22 cellular contexts compared by ENCODE assay signal in the genomic region with DNA sequence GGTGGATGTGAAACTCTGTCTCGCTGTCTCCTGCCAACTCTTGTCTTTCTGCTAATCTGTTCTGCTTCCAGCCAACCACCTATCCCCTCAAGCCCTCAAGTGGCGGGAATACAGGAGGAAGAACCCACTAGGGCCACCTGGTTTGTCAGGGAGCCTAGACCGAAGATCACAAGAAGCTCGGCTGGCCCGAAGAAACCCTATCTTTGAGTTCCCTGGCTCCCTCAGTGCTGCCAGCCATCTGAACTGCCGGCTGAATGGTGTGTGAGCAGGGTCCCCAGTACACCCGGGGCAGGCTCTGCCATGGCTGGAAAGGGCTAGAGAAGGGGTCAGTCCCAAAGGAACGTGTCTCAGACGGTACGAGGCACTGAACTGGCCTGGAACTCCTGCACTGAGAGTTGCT.
"Had no signal": no experiment of that assay in that cellular context is flagged by ENCODE, and none has a peak within 500 bp of the region (broad histone marks: within the 10 kb centered on the region; RNA-seq: fewer than 3 reads in every experiment).

No MANE protein-coding gene starts in this region.

- H3K4me1 Mint-ChIP-seq: neural crest cell had no signal

- H3K27ac Mint-ChIP-seq: activated naive CD8-positive, alpha-beta T cell; activated T-helper 2 cell treated with anti-CD3 and anti-CD28 coated beads, Interferon-gamma antibody, Interleukin-2, Interleukin-4, amounts not matched to agents 10 μg/mL and 5 μg/mL and 100 μg/mL, durations not matched to agents 14 hours and 24 hours and 36 hours; naive thymus-derived CD4-positive, alpha-beta T cell; stimulated activated naive CD8-positive, alpha-beta T cell treated with anti-CD3 and anti-CD28 coated beads, Interleukin-15, Interleukin-2, amounts not matched to agents 100 ng/mL and 50 ng/mL, for 24 hours had no signal

- H3K36me3 ChIP-seq: uterus had no signal

- H3K9me3 Mint-ChIP-seq: activated T-cell treated with anti-CD3 and anti-CD28 coated beads, Interleukin-2, amount 50 U/mL, for 4 hours; activated T-helper 2 cell treated with anti-CD3 and anti-CD28 coated beads, Interferon-gamma antibody, Interleukin-2, Interleukin-4, amounts not matched to agents 10 μg/mL and 5 μg/mL and 100 μg/mL, durations not matched to agents 14 hours and 24 hours and 36 hours; naive thymus-derived CD4-positive, alpha-beta T cell; neural crest cell; stimulated activated naive CD8-positive, alpha-beta T cell treated with anti-CD3 and anti-CD28 coated beads, Interleukin-15, Interleukin-2, amounts not matched to agents 100 ng/mL and 50 ng/mL, for 24 hours had no signal

- FAIRE-seq: bronchial epithelial cell, TTC549 had no signal

- H3K9me3 ChIP-seq: left lung, uterus had no signal

- H3K27ac ChIP-seq: left lung, uterus had no signal

- H3K4me3 Mint-ChIP-seq: activated naive CD8-positive, alpha-beta T cell; activated T-cell treated with anti-CD3 and anti-CD28 coated beads, Interleukin-2, amount 50 U/mL, for 4 hours; naive thymus-derived CD4-positive, alpha-beta T cell; neural crest cell; stimulated activated naive CD8-positive, alpha-beta T cell treated with anti-CD3 and anti-CD28 coated beads, Interleukin-15, Interleukin-2, amounts not matched to agents 100 ng/mL and 50 ng/mL, for 24 hours had no signal

- H3K4me3 ChIP-seq: left lung, lung, uterus had no signal

- ATAC-seq: activated T-cell treated with anti-CD3 and anti-CD28 coated beads, Interleukin-2, amount 50 U/mL, for 4 hours; left lung; naive thymus-derived CD4-positive, alpha-beta T cell; right cardiac atrium had no signal

- H3K36me3 Mint-ChIP-seq: activated naive CD8-positive, alpha-beta T cell had no signal

- DNase-seq: activated CD4-positive, alpha-beta T cell treated with anti-CD3 and anti-CD28 coated beads for 1 hour; activated CD4-positive, alpha-beta T cell treated with anti-CD3 and anti-CD28 coated beads, Interleukin-2, amount 50 U/mL, for 4 hours; activated CD8-positive, alpha-beta memory T cell treated with anti-CD3 and anti-CD28 coated beads, Interleukin-2, amount 50 U/mL, for 48 hours; activated naive CD4-positive, alpha-beta T cell; activated T-cell treated with anti-CD3 and anti-CD28 coated beads, Interleukin-2, amount 50 U/mL, for 4 hours; cerebellar nuclear complex; foreskin fibroblast; kidney glomerular epithelial cell; left lung; naive thymus-derived CD4-positive, alpha-beta T cell; stimulated activated CD4-positive, alpha-beta T cell treated with anti-CD3 and anti-CD28 coated beads, Interleukin-12 subunit alpha, Interleukin-12 subunit beta, amount 100 ng/mL, for 4 hours; stimulated activated CD4-positive, alpha-beta T cell treated with anti-CD3 and anti-CD28 coated beads, Interleukin-4, amount 100 ng/mL, for 4 hours; trophoblast cell; uterus had no signal

- H3K27me3 Mint-ChIP-seq: activated naive CD8-positive, alpha-beta T cell; naive thymus-derived CD4-positive, alpha-beta T cell; stimulated activated naive CD8-positive, alpha-beta T cell treated with anti-CD3 and anti-CD28 coated beads, Interleukin-15, Interleukin-2, amounts not matched to agents 100 ng/mL and 50 ng/mL, for 24 hours had no signal

- H3K27me3 ChIP-seq: left lung, uterus had no signal
